Comparison of ENCODE assay signal across 17 cellular contexts in genomic region chr7:158956805-158957506, GRCh38.
DNase-seq lines count a peak whose midpoint lies in the region; ATAC-seq and TF ChIP-seq lines count a peak whose summit lies in the region.
"Had no signal": no experiment of that assay in that cellular context is flagged by ENCODE, and none has a peak within 500 bp of the region (broad histone marks: within the 10 kb centered on the region; RNA-seq: fewer than 3 reads in every experiment).

No MANE protein-coding gene starts in this region.

- no peak for ATAC-seq in CD4-positive, alpha-beta T cell (ENCODE audit: poor library complexity)

- no peaks in the 10 kb centered on the region for H3K36me3 Mint-ChIP-seq in CD4-positive, alpha-beta T cell (ENCODE audit: low read depth)
- H3K36me3 Mint-ChIP-seq in neural progenitor cell, result peaks cover 11% of the 10 kb centered on the region

- H3K4me3 ChIP-seq in OCI-LY1 (ENCODE audit: low read depth, low read length, poor library complexity, severe bottlenecking), result peak overlapping the region; percentile 61
- peak overlapping the region; percentile 58 to 68 for H3K4me3 ChIP-seq in duodenal mucosa (ENCODE audit: low read depth in 1 of 2, low read length in 2 of 2)
- no peak overlapping the region for H3K4me3 ChIP-seq in neural progenitor cell
- H3K4me3 ChIP-seq: cardiac muscle cell, smooth muscle cell had no signal

- H3K4me2 ChIP-seq in OCI-LY1 (ENCODE audit: low read length), result peak overlapping the region; percentile 73
- H3K4me2 ChIP-seq in neural progenitor cell, result no peak overlapping the region
- H3K4me2 ChIP-seq: smooth muscle cell had no signal

- H4K20me1 ChIP-seq in OCI-LY1 (ENCODE audit: insufficient read depth, low read length) (no peaks in the 10 kb centered on the region), neural progenitor cell (ENCODE audit: low read depth) (no peaks in the 10 kb centered on the region)

- H2AFZ ChIP-seq in OCI-LY1 (ENCODE audit: low read length) (no peak overlapping the region), neural progenitor cell (replicated peaks) (no peak overlapping the region)

- H3K4me1 Mint-ChIP-seq in CD4-positive, alpha-beta T cell (ENCODE audit: low read depth), result peaks cover 18% of the 10 kb centered on the region
- H3K4me1 Mint-ChIP-seq in neural progenitor cell, result peaks cover 8% of the 10 kb centered on the region

- H3K9me3 Mint-ChIP-seq in CD4-positive, alpha-beta T cell, result no peaks in the 10 kb centered on the region
- H3K9me3 Mint-ChIP-seq in neural progenitor cell, result peaks cover 2% of the 10 kb centered on the region

- no peak for TF ChIP-seq CTCF in CD4-positive, alpha-beta T cell (IDR thresholded peaks at IDR 0.05)
- no peak for TF ChIP-seq CTCF in OCI-LY1 (IDR thresholded peaks at IDR 0.05; ENCODE audit: low read length)
- TF ChIP-seq CTCF in neural progenitor cell (IDR thresholded peaks at IDR 0.05), result no peak

- H3K27ac ChIP-seq in CD4-positive, alpha-beta T cell (ENCODE audit: low read depth, low read length), result no peak overlapping the region
- H3K27ac ChIP-seq in OCI-LY1 (ENCODE audit: low read depth, low read length, poor library complexity, severe bottlenecking) (no peak overlapping the region), duodenal mucosa (ENCODE audit: low read depth, low read length) (no peak overlapping the region), neural progenitor cell (no peak overlapping the region)
- H3K27ac ChIP-seq: cardiac muscle cell, upper lobe of right lung had no signal

- H3K36me3 ChIP-seq in OCI-LY1 (ENCODE audit: insufficient read depth, low read length) (no peaks in the 10 kb centered on the region; the same call in 1 of the 2 replicates), duodenal mucosa (ENCODE audit: control insufficient read depth in 1 of 2, insufficient read depth in 2 of 2, low read length in 2 of 2) (no peaks in the 10 kb centered on the region), neural progenitor cell (no peaks in the 10 kb centered on the region)
- H3K36me3 ChIP-seq: cardiac muscle cell, upper lobe of right lung had no signal

- H3K4me3 Mint-ChIP-seq in CD4-positive, alpha-beta T cell, result peak overlapping the region; percentile 75
- H3K4me3 Mint-ChIP-seq in neural progenitor cell, result no peak overlapping the region
- H3K4me3 Mint-ChIP-seq: H9 had no signal

- CTCF ChIA-PET in CD4-positive, alpha-beta T cell (lab: Charles Lee), result no interaction called here

- no peaks in the 10 kb centered on the region for H3K27me3 Mint-ChIP-seq in CD4-positive, alpha-beta T cell
- H3K27me3 Mint-ChIP-seq in neural progenitor cell (ENCODE audit: insufficient read depth, low read depth), result peaks cover 2% of the 10 kb centered on the region

- no peaks in the 10 kb centered on the region for H3K9me2 ChIP-seq in OCI-LY1 (ENCODE audit: low read depth, low read length)

- intact Hi-C loops in CD4-positive, alpha-beta T cell (cut with DNase I, micrococcal nuclease), result no loop called here

- H3K27me3 ChIP-seq in CD4-positive, alpha-beta T cell (ENCODE audit: control insufficient read depth, insufficient read depth, low read length), result no peaks in the 10 kb centered on the region
- H3K27me3 ChIP-seq in OCI-LY1 (ENCODE audit: insufficient read depth, low read length) (peaks cover 7% of the 10 kb centered on the region; the same call in 1 of the 2 replicates), duodenal mucosa (ENCODE audit: control insufficient read depth in 1 of 2, insufficient read depth in 2 of 2, low read length in 2 of 2) (peaks cover 7% of the 10 kb centered on the region in 2 donors), neural progenitor cell (no peaks in the 10 kb centered on the region)
- H3K27me3 ChIP-seq: cardiac muscle cell had no signal

- peak overlapping the region; percentile 1; the same call in 1 of the 2 replicates for H3K9ac ChIP-seq in OCI-LY1 (ENCODE audit: low read length)
- peak overlapping the region in 1 of 2 donors; percentile 23 for H3K9ac ChIP-seq in duodenal mucosa (ENCODE audit: low read depth in 1 of 2, low read length in 2 of 2)
- H3K9ac ChIP-seq in neural progenitor cell, result no peak overlapping the region

- H3K27ac Mint-ChIP-seq in CD4-positive, alpha-beta T cell, result no peak overlapping the region
- peak overlapping the region; percentile 63 for H3K27ac Mint-ChIP-seq in neural progenitor cell
- H3K27ac Mint-ChIP-seq: H9 had no signal

- H3F3A ChIP-seq in OCI-LY1 (ENCODE audit: insufficient read depth, low read length) (no peaks in the 10 kb centered on the region), neural progenitor cell (ENCODE audit: low read depth) (no peaks in the 10 kb centered on the region)

- H3K79me2 ChIP-seq in OCI-LY1 (ENCODE audit: insufficient read depth, low read length) (no peaks in the 10 kb centered on the region), neural progenitor cell (ENCODE audit: low read depth) (no peaks in the 10 kb centered on the region)

- H3K4me1 ChIP-seq in OCI-LY1 (ENCODE audit: insufficient read depth, low read length, severe bottlenecking) (peaks cover 19% of the 10 kb centered on the region), duodenal mucosa (ENCODE audit: control insufficient read depth in 1 of 2, insufficient read depth in 2 of 2, low read length in 2 of 2) (peaks cover 9 to 19% of the 10 kb centered on the region in 2 donors), neural progenitor cell (no peaks in the 10 kb centered on the region)

- POLR2A ChIA-PET in CD4-positive, alpha-beta T cell (lab: Charles Lee), result interaction anchor here (0.6 kb wide), 1 partner anchor 89 kb away, joined by 3 read pairs; no protein-coding TSS in a partner anchor

- no peaks in the 10 kb centered on the region for H3K9me3 ChIP-seq in CD4-positive, alpha-beta T cell (ENCODE audit: control insufficient read depth, low read length)
- no peaks in the 10 kb centered on the region for H3K9me3 ChIP-seq in OCI-LY1 (ENCODE audit: low read length)
- no peaks in the 10 kb centered on the region for H3K9me3 ChIP-seq in duodenal mucosa (ENCODE audit: control insufficient read depth in 1 of 2, low read length in 2 of 2)
- H3K9me3 ChIP-seq in neural progenitor cell (ENCODE audit: low read depth), result no peaks in the 10 kb centered on the region
- H3K9me3 ChIP-seq: upper lobe of right lung had no signal

- no peak for DNase-seq in CD4-positive, alpha-beta T cell
- DNase-seq in neural progenitor cell (ENCODE audit: low spot score) (no peak), NCI-H2107 (lab: John Stamatoyannopoulos, UW) (no peak), glomerular visceral epithelial cell (ENCODE audit: extremely low spot score) (no peak), SHP77 treated with DMSO at 0.1 percent for 48 hours (lab: John Stamatoyannopoulos, UW) (no peak), HK-2 (ENCODE audit: unreplicated experiment) (no peak)
- DNase-seq: activated CD8-positive, alpha-beta memory T cell treated with anti-CD3 and anti-CD28 coated beads, Interleukin-2, amount 50 U/mL, for 4 hours; activated effector memory CD4-positive, alpha-beta T cell treated with anti-CD3 and anti-CD28 coated beads, Interleukin-2, amount 50 U/mL, for 16 hours; amniotic stem cell; erythroblast; stimulated activated CD4-positive, alpha-beta T cell treated with anti-CD3 and anti-CD28 coated beads, Interleukin-4, amount 100 ng/mL, for 1 hour had no signal
